ENCODE assay signal across 11 cellular contexts in genomic region chr14:23465261-23465660, GRCh38. TPM values are rescaled to one million over a fixed set of nuclear protein-coding genes. Genes with fewer than 3 reads are reported as not detected.
"Had no signal": no experiment of that assay in that cellular context is flagged by ENCODE, and none has a peak within 500 bp of the region (broad histone marks: within the 10 kb centered on the region; RNA-seq: fewer than 3 reads in every experiment).

No MANE protein-coding gene starts in this region.

- H3K36me3 ChIP-seq: HAP-1 had no signal

- ATAC-seq: HCT116, HepG2 had no signal

- H3K4me3 Mint-ChIP-seq: HFFc6, IgD-negative memory B cell had no signal

- DNase-seq: GM23248, GOT3, H7, HFFc6 had no signal

- H3K27me3 Mint-ChIP-seq: IgD-negative memory B cell had no signal

- H3K4me3 ChIP-seq: GM23248, HAP-1 had no signal

- H3K9me3 Mint-ChIP-seq: HFFc6, IgD-negative memory B cell had no signal

- H3K27ac Mint-ChIP-seq: HFFc6, IgD-negative memory B cell had no signal

- H3K27ac ChIP-seq: GM23248, HL-60 had no signal

- H3K36me3 Mint-ChIP-seq: IgD-negative memory B cell had no signal

RNA-seq across cellular contexts. Expression of gene MYH7, which starts 29.8 kb away (rescaled TPM):
- total RNA-seq: GM23248, H4, H7, HepG2, HFFc6, HT1080 had no signal
- polyA plus RNA-seq: GM23248, IgD-negative memory B cell had no signal

RNA-seq across cellular contexts. Expression of gene MYH6, which starts 57.2 kb away (rescaled TPM):
- total RNA-seq: GM23248, H4, HepG2, HFFc6, HT1080 had no signal
- polyA plus RNA-seq: GM23248, IgD-negative memory B cell had no signal
